ENCODE assay signal across 1 cellular context in genomic region chr12:132268674-132269073, GRCh38.
TF ChIP-seq lines count a peak whose summit lies in the region.

No MANE protein-coding gene starts in this region.

TF ChIP-seq in K562, 482 proteins besides CTCF, POLR2A, EP300 and RAD21 (continued from another document):
- no peak for TF ChIP-seq NR2F6 (CRISPR knock-in tag; IDR thresholded peaks at IDR 0.05)
- TF ChIP-seq U2AF1 (optimal IDR thresholded peaks at IDR 0.05; ENCODE audit: low read depth, low read length) = no peak
- no peak for TF ChIP-seq IRF1 (CRISPR knock-in tag; IDR thresholded peaks at IDR 0.05; ENCODE audit: borderline replicate concordance)
- TF ChIP-seq DMBX1 (CRISPR knock-in tag; IDR thresholded peaks at IDR 0.05; ENCODE audit: borderline replicate concordance) = no peak
- no peak for TF ChIP-seq ZNF75A (CRISPR knock-in tag; IDR thresholded peaks at IDR 0.05)
- TF ChIP-seq ARNT (IDR thresholded peaks at IDR 0.05) = no peak
- TF ChIP-seq ZNF77 (CRISPR knock-in tag; IDR thresholded peaks at IDR 0.05) = no peak
- TF ChIP-seq NFIX (CRISPR knock-in tag; IDR thresholded peaks at IDR 0.05; ENCODE audit: low read depth) = no peak
- TF ChIP-seq CXXC5 (CRISPR knock-in tag; IDR thresholded peaks at IDR 0.05) = peak; percentile 74
- no peak for TF ChIP-seq NCOA4 (IDR thresholded peaks at IDR 0.05; ENCODE audit: partially characterized antibody)
- TF ChIP-seq DACH1 (IDR thresholded peaks at IDR 0.05; ENCODE audit: partially characterized antibody) = no peak
- peak; percentile 69; the same call in 1 of the 2 replicates for TF ChIP-seq CREB3L1 (IDR thresholded peaks at IDR 0.05; ENCODE audit: borderline replicate concordance, low read depth)
- TF ChIP-seq POLR2H (tag; IDR thresholded peaks at IDR 0.05; ENCODE audit: low read depth) = no peak
- peak; percentile 97 for TF ChIP-seq CREM (IDR thresholded peaks at IDR 0.05; ENCODE audit: low read depth)
- 0 out of 2 replicates have a peak, but pooled peaks have one; percentile 36 for TF ChIP-seq ZBTB40 (IDR thresholded peaks at IDR 0.05)
- no peak for TF ChIP-seq ZBTB40 (CRISPR knock-in tag; IDR thresholded peaks at IDR 0.05)
- no peak for TF ChIP-seq XRCC5 (IDR thresholded peaks at IDR 0.05; ENCODE audit: low read depth, low read length)
